In genomic region chr6:130282234-130282995, GRCh38 we compare ENCODE assay signal across 8 cellular contexts. TPM values are rescaled to one million over a fixed set of nuclear protein-coding genes. Genes with fewer than 3 reads are reported as not detected.
A peak's percentile ranks its signal among the peaks of the same experiment; 100 is the strongest.
DNase-seq lines count a peak whose midpoint lies in the region; ATAC-seq and TF ChIP-seq lines count a peak whose summit lies in the region.

No MANE protein-coding gene starts in this region.

- intact Hi-C loops in stomach (cut with DNase I; ENCODE audit: low total_unique reads): no loop called here
- intact Hi-C loops in right cardiac atrium (cut with DNase I): no loop called here

- WGBS in stomach, 5 donors: 84 to 91% (median 88%) methylated on average over 2 of the region's 2 CpGs
- WGBS in right cardiac atrium: 77% methylated on average over 2 of the region's 2 CpGs

- in situ Hi-C loops in astrocyte of the cerebellum (cut with HindIII; ENCODE audit: low sequenced_read_pairs): loop anchor here (5.0 kb wide), 1 partner anchor 55 kb away; no protein-coding TSS in a partner anchor

- peaks cover 3% of the 10 kb centered on the region for H3K9me3 Mint-ChIP-seq in osteocyte (ENCODE audit: unreplicated experiment)

- no peaks in the 10 kb centered on the region for H3K36me3 ChIP-seq in stomach

- TF ChIP-seq CTCF in AG09309 (IDR thresholded peaks at IDR 0.05; ENCODE audit: control insufficient read depth, insufficient read depth, low read depth, low read length, missing control alignments) (peak; percentile 56), astrocyte of the cerebellum (IDR thresholded peaks at IDR 0.05; ENCODE audit: low read depth, low read length, missing control alignments) (peak; percentile 64), osteocyte (IDR thresholded peaks at IDR 0.05) (peak; percentile 55), stomach (IDR thresholded peaks at IDR 0.05) (no peak)

- peak; percentile 79 for ATAC-seq in GM18909 (IDR thresholded peaks at IDR 0.05; ENCODE audit: poor library complexity, unreplicated experiment)
- peak; percentile 56 for ATAC-seq in HG03521 (IDR thresholded peaks at IDR 0.05; ENCODE audit: unreplicated experiment)
- ATAC-seq in right cardiac atrium: no peak

- no peak overlapping the region for H3K4me3 ChIP-seq in AG09309 (ENCODE audit: control insufficient read depth, low read depth, low read length)
- no peak overlapping the region for H3K4me3 ChIP-seq in astrocyte of the cerebellum (ENCODE audit: low read depth, low read length)
- no peak overlapping the region for H3K4me3 ChIP-seq in stomach
- H3K4me3 ChIP-seq in right cardiac atrium (ENCODE audit: low read length): no peak overlapping the region

- TF ChIP-seq EP300 in stomach (IDR thresholded peaks at IDR 0.05): no peak

- H3K4me1 Mint-ChIP-seq in osteocyte (ENCODE audit: unreplicated experiment): peaks cover 4% of the 10 kb centered on the region

- H3K4me3 Mint-ChIP-seq in osteocyte (ENCODE audit: unreplicated experiment): no peak overlapping the region

- no peaks in the 10 kb centered on the region for H3K36me3 Mint-ChIP-seq in osteocyte (ENCODE audit: unreplicated experiment)

- no peak overlapping the region for H3K27ac ChIP-seq in stomach
- no peak overlapping the region for H3K27ac ChIP-seq in right cardiac atrium (ENCODE audit: low read length)

- no peaks in the 10 kb centered on the region for H3K27me3 Mint-ChIP-seq in osteocyte (ENCODE audit: unreplicated experiment)

- H3K9me3 ChIP-seq in stomach (peaks cover 0 to under 1% (median under 1%) of the 10 kb centered on the region in 4 donors), right cardiac atrium (ENCODE audit: control insufficient read depth, low read length) (no peaks in the 10 kb centered on the region)

- no peak overlapping the region for H3K27ac Mint-ChIP-seq in osteocyte (ENCODE audit: unreplicated experiment)

- DNase-seq in AG09309 (ENCODE audit: low read depth) (peak; percentile 8), astrocyte of the cerebellum (ENCODE audit: low read depth) (peak; percentile 32), osteocyte (ENCODE audit: extremely low spot score, unreplicated experiment) (no peak), NCI-H2196 treated with DMSO at 0.1 percent for 48 hours (lab: John Stamatoyannopoulos, UW; ENCODE audit: unreplicated experiment) (no peak), stomach (no peak), right cardiac atrium (no peak)

- H3K4me1 ChIP-seq in stomach (no peaks in the 10 kb centered on the region), right cardiac atrium (ENCODE audit: control insufficient read depth, insufficient read depth, low read length) (no peaks in the 10 kb centered on the region)

- no peak for TF ChIP-seq POLR2A in stomach (IDR thresholded peaks at IDR 0.05)

- H3K27me3 ChIP-seq in stomach: no peaks in the 10 kb centered on the region
- H3K27me3 ChIP-seq in right cardiac atrium (ENCODE audit: control insufficient read depth, insufficient read depth): no peaks in the 10 kb centered on the region

RNA-seq across cellular contexts. Expression of gene SAMD3, which starts 59.7 kb away (rescaled TPM):
- 0.42 and 0.64 TPM in 2 replicates for total RNA-seq in osteocyte
- 1 to 10 TPM in 3 of 5 donors, under 1 TPM in 1, not detected in 1; 0.87 to 4.2 (median 2.6) TPM for total RNA-seq in stomach
- polyA plus RNA-seq in stomach: under 1 TPM in 2 of 3 donors, not detected in 1; 0.15 to 0.50 TPM
- 1 to 10 TPM in 2 of 4 donors, under 1 TPM in 1, not detected in 1; 0.84 to 1.6 (median 1.2) TPM for total RNA-seq in right cardiac atrium
- polyA plus RNA-seq in right cardiac atrium: 0.11 TPM

Comparison
In these comparisons a context has a peak if more than half of its experiments do, and no peak if none do; other contexts are left out.
1. DNase-seq: peak in AG09309 (single experiment) and astrocyte of the cerebellum (single experiment); none in osteocyte (single experiment), NCI-H2196 treated with DMSO at 0.1 percent for 48 hours (single experiment), stomach (single experiment) and right cardiac atrium (0 of 3).
2. CTCF ChIP-seq: peak in AG09309 (single experiment), astrocyte of the cerebellum (single experiment) and osteocyte (single experiment); none in stomach (0 of 7).
3. ATAC-seq: peak in GM18909 (single experiment) and HG03521 (single experiment); none in right cardiac atrium (0 of 2).